Comparison of ENCODE assay signal across 23 cellular contexts in the genomic region with DNA sequence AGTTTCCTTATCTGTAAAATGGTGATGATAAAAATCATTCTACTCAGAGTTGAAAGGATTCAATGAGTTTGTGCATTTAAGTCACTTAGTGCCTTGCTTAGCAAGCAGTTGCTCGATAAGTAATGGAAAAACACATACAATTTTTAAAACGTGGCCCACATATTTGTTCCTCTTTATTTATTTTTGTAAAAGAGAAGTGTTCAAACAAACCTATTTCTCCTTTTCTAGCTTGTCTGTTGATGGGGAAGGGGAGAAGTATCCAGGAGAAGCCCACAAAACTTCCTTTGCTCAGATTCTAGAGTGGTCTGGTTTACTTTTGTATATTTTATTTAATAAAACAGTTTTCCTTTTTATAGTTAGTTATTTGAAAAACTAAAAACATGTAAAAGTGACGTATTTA. TPM values are rescaled to one million over a fixed set of nuclear protein-coding genes. Genes with fewer than 3 reads are reported as not detected.
DNase-seq lines count a peak whose midpoint lies in the region; ATAC-seq, FAIRE-seq and TF ChIP-seq lines count a peak whose summit lies in the region.
"Had no signal": no experiment of that assay in that cellular context is flagged by ENCODE, and none has a peak within 500 bp of the region (broad histone marks: within the 10 kb centered on the region; RNA-seq: fewer than 3 reads in every experiment).

No MANE protein-coding gene starts in this region.

- in situ Hi-C loops in K562 (cut with MboI) = no loop called here

- POLR2A ChIA-PET in activated CD4-positive, alpha-beta T cell treated with anti-CD3 and anti-CD28 coated beads for 36 hours (lab: Charles Lee) = no interaction called here
- POLR2A ChIA-PET in K562 (lab: Yijun Ruan, JAX) = no interaction called here

- peak overlapping the region; percentile 31 for H3K27ac Mint-ChIP-seq in activated CD4-positive, alpha-beta T cell treated with anti-CD3 and anti-CD28 coated beads for 36 hours
- H3K27ac Mint-ChIP-seq: CD4-positive, alpha-beta memory T cell had no signal

- WGBS in K562 (ENCODE audit: insufficient coverage, low coverage, missing lambda C conversion rate) = 41% methylated on average over 3 of the region's 3 CpGs

- no peak overlapping the region for H3K4me3 Mint-ChIP-seq in activated CD4-positive, alpha-beta T cell treated with anti-CD3 and anti-CD28 coated beads for 36 hours
- H3K4me3 Mint-ChIP-seq: CD4-positive, alpha-beta memory T cell had no signal

- no peak overlapping the region for H3K4me2 ChIP-seq in K562 (ENCODE audit: insufficient read depth, low read length)
- H3K4me2 ChIP-seq: A549 had no signal

- intact Hi-C loops in activated CD4-positive, alpha-beta T cell treated with anti-CD3 and anti-CD28 coated beads for 36 hours (cut with DNase I, micrococcal nuclease) = loop anchor here in 1 of 2 experiments (5.0 kb wide), 1 partner anchor 139 kb away; a partner anchor contains a TSS
- intact Hi-C loops in K562 (cut with micrococcal nuclease) = loop anchor here (5.0 kb wide), 1 partner anchor 46 kb away; no protein-coding TSS in a partner anchor

- H3K9me1 ChIP-seq in K562 (ENCODE audit: control insufficient read depth, insufficient read depth, low read length) = no peaks in the 10 kb centered on the region

- no peaks in the 10 kb centered on the region for H3K9me3 Mint-ChIP-seq in activated CD4-positive, alpha-beta T cell treated with anti-CD3 and anti-CD28 coated beads for 36 hours (ENCODE audit: low read depth)
- H3K9me3 Mint-ChIP-seq: CD4-positive, alpha-beta memory T cell had no signal

- BruUV-seq in K562 (replicated peaks; lab: Mats Ljungman, UMichigan) = no TSS peak

- no peak for DNase-seq in activated CD4-positive, alpha-beta T cell treated with anti-CD3 and anti-CD28 coated beads for 36 hours
- DNase-seq in activated CD4-positive, alpha-beta T cell treated with anti-CD3 and anti-CD28 coated beads for 48 hours = no peak
- DNase-seq in HL-60 (ENCODE audit: low read depth in 1 of 2, low spot score in 1 of 2) (no peak), K562 (ENCODE audit: extremely low read depth in 1 of 4, low spot score in 3 of 4) (no peak), putamen (ENCODE audit: low spot score) (peak; percentile 8)
- DNase-seq: CD4-positive, alpha-beta memory T cell; MM.1S; NCI-H1092 treated with DMSO at 0.1 percent for 48 hours; NCI-H1436 treated with DMSO at 0.1 percent for 48 hours; NCI-H1930; NCI-H2227 treated with DMSO at 0.1 percent for 48 hours; NCI-H510A; NCI-H748 treated with DMSO at 0.1 percent for 48 hours; Peyer's patch had no signal

- no peaks in the 10 kb centered on the region for H3K27me3 ChIP-seq in HL-60 (ENCODE audit: insufficient read depth, poor library complexity, severe bottlenecking)
- H3K27me3 ChIP-seq in K562 (ENCODE audit: control insufficient read depth in 2 of 2, insufficient read depth in 2 of 2, low read length in 2 of 2) = no peaks in the 10 kb centered on the region
- H3K27me3 ChIP-seq: Peyer's patch had no signal

- TF ChIP-seq RAD21 in K562 (CRISPR knock-in tag; conservative IDR thresholded peaks at IDR 0.05 in 1 of 2, IDR thresholded peaks at IDR 0.05 in 1 of 2) = no peak

- H3K36me3 ChIP-seq in K562 (ENCODE audit: control insufficient read depth, insufficient read depth, low read length) = no peaks in the 10 kb centered on the region
- H3K36me3 ChIP-seq: Peyer's patch had no signal

- CTCF ChIA-PET in activated CD4-positive, alpha-beta T cell treated with anti-CD3 and anti-CD28 coated beads for 36 hours (lab: Charles Lee) = no interaction called here
- CTCF ChIA-PET in K562 (lab: Yijun Ruan, JAX; ENCODE audit: low intra/inter-chr PET ratio) = no interaction called here

- H3K79me2 ChIP-seq in K562 (ENCODE audit: control insufficient read depth, insufficient read depth, low read length) = no peaks in the 10 kb centered on the region

- TF ChIP-seq EP300 in K562 (IDR thresholded peaks at IDR 0.05; ENCODE audit: low read length) = no peak

- H4K20me1 ChIP-seq in K562 (replicated peaks; ENCODE audit: control insufficient read depth, insufficient read depth, low read length) = no peaks in the 10 kb centered on the region

- H3K9ac ChIP-seq in K562 (ENCODE audit: insufficient read depth in 1 of 2, low read depth in 2 of 2, low read length in 2 of 2) = no peak overlapping the region

- TF ChIP-seq CTCF in HL-60 (IDR thresholded peaks at IDR 0.05; ENCODE audit: insufficient read depth, low read length) (no peak), K562 (IDR thresholded peaks at IDR 0.05 in 2 of 3, conservative IDR thresholded peaks at IDR 0.05 in 1 of 3; ENCODE audit: insufficient read depth in 2 of 3, low read depth in 1 of 3, low read length in 3 of 3) (no peak)

- no peak overlapping the region for H2AFZ ChIP-seq in K562 (ENCODE audit: low read depth, low read length)

- no peak for TF ChIP-seq POLR2A in K562 (conservative IDR thresholded peaks at IDR 0.05)

- FAIRE-seq in K562 (lab: Jason Lieb, UNC) = no peak
- FAIRE-seq: A549, GM19239, H54 had no signal

- peaks cover 0 to 15% of the 10 kb centered on the region in 2 experiments; a peak in 2 of 5 replicates for H3K4me1 ChIP-seq in K562 (replicated peaks in 1 of 2; ENCODE audit: control insufficient read depth in 2 of 2, insufficient read depth in 2 of 2, low read length in 2 of 2)
- H3K4me1 ChIP-seq: A549, Peyer's patch had no signal

- no peaks in the 10 kb centered on the region for H3K36me3 Mint-ChIP-seq in activated CD4-positive, alpha-beta T cell treated with anti-CD3 and anti-CD28 coated beads for 36 hours (ENCODE audit: low read depth)
- H3K36me3 Mint-ChIP-seq: CD4-positive, alpha-beta memory T cell had no signal

- ATAC-seq in activated CD4-positive, alpha-beta T cell treated with anti-CD3 and anti-CD28 coated beads for 36 hours = no peak
- ATAC-seq in K562 = no peak
- no peak for ATAC-seq in GM21381 (IDR thresholded peaks at IDR 0.05; ENCODE audit: unreplicated experiment)
- ATAC-seq in GM19023 (IDR thresholded peaks at IDR 0.05; ENCODE audit: unreplicated experiment) = no peak
- ATAC-seq: A549 had no signal

- peaks cover 29% of the 10 kb centered on the region for H3K4me1 Mint-ChIP-seq in activated CD4-positive, alpha-beta T cell treated with anti-CD3 and anti-CD28 coated beads for 36 hours

- no peaks in the 10 kb centered on the region for H3K27me3 Mint-ChIP-seq in activated CD4-positive, alpha-beta T cell treated with anti-CD3 and anti-CD28 coated beads for 36 hours
- H3K27me3 Mint-ChIP-seq: CD4-positive, alpha-beta memory T cell had no signal

- H3K27ac ChIP-seq in HL-60 (replicated peaks) = peak overlapping the region; percentile 27
- no peak overlapping the region for H3K27ac ChIP-seq in K562 (ENCODE audit: extremely low read depth, low read depth, low read length)
- H3K27ac ChIP-seq: A549 had no signal

- H3K4me3 ChIP-seq in HL-60 (replicated peaks; ENCODE audit: insufficient read depth, low read length) = no peak overlapping the region
- no peak overlapping the region for H3K4me3 ChIP-seq in K562
- H3K4me3 ChIP-seq: A549, Peyer's patch had no signal

- H3K9me3 ChIP-seq in K562 (replicated peaks; ENCODE audit: control insufficient read depth, insufficient read depth, low read depth, low read length) = no peaks in the 10 kb centered on the region
- H3K9me3 ChIP-seq: A549, Peyer's patch had no signal

TF ChIP-seq in K562, 482 proteins besides CTCF, POLR2A, EP300 and RAD21:
- 0 out of 2 replicates have a peak, but pooled peaks have one; percentile 31 for TF ChIP-seq ADNP (tag; IDR thresholded peaks at IDR 0.05)
- no peak for TF ChIP-seq BRF1 (IDR thresholded peaks at IDR 0.05; ENCODE audit: borderline replicate concordance, extremely low read depth, insufficient read length)
- no peak for TF ChIP-seq KDM4B (IDR thresholded peaks at IDR 0.05; ENCODE audit: borderline replicate concordance in 2 of 2, low read depth in 1 of 2)
- no peak for TF ChIP-seq MIER1 (IDR thresholded peaks at IDR 0.05; ENCODE audit: low read depth)
- TF ChIP-seq ZNF436 (CRISPR knock-in tag; IDR thresholded peaks at IDR 0.05) = no peak
- no peak for TF ChIP-seq ESRRA (IDR thresholded peaks at IDR 0.05; ENCODE audit: borderline replicate concordance, low read depth)
TF ChIP-seq in K562: peak in this region for 1.

RNA-seq across cellular contexts. Expression of a gene that starts 3.3 kb away (rescaled TPM):
- not detected for total RNA-seq in activated CD4-positive, alpha-beta T cell treated with anti-CD3 and anti-CD28 coated beads for 36 hours
- total RNA-seq in K562 (2011; cell fraction: chromatin; rRNA removed; ENCODE audit: low replicate concordance) = not detected in 2 replicates
- not detected in 2 replicates for total RNA-seq in K562 (2011; cell fraction: nucleolus; rRNA removed)
- not detected in 2 replicates for total RNA-seq in K562 (2011; cell fraction: nucleoplasm; rRNA removed)
- total RNA-seq in K562 (2014; rRNA removed) = not detected in 2 replicates
- 0.16 TPM in 1 of 2 replicates, not detected in the other for total RNA-seq in K562 (2014; rRNA removed; fragmentation: Illumina TruSeq; extraction: Trizol)
- 0.36 and 0.53 TPM in 2 replicates for total RNA-seq in K562 (2015; rRNA removed; fragmentation: Illumina TruSeq; extraction: Trizol)
- total RNA-seq in K562 (2021) = not detected in 2 replicates
- polyA plus RNA-seq in K562 (2011; rRNA removed) = 0.07 TPM in 1 of 2 replicates, not detected in the other
- not detected in 2 replicates for polyA plus RNA-seq in K562 (2011; cell fraction: cytosol; rRNA removed)
- not detected in 2 replicates for polyA plus RNA-seq in K562 (2011; cell fraction: nucleus; rRNA removed)
- polyA plus RNA-seq in K562 (2012) = 0.17 and 0.33 TPM in 2 replicates
- polyA plus RNA-seq in K562 (2014; fragmentation: Illumina TruSeq; extraction: Trizol) = 0.19 TPM in 1 of 2 replicates, not detected in the other
- under 1 TPM; 0.07 to 0.14 TPM for polyA plus RNA-seq in K562 (2014; fragmentation: Nextera tagmentation; extraction: Ambion mirVana)
- polyA plus RNA-seq in K562 (2014; rRNA removed) = not detected in 2 replicates
- not detected in 2 replicates for polyA minus RNA-seq in K562 (2011; rRNA and poly(A)+ RNA removed)
- not detected in 2 replicates for polyA minus RNA-seq in K562 (2011; cell fraction: cytosol; rRNA and poly(A)+ RNA removed)
- polyA minus RNA-seq in K562 (2011; cell fraction: nucleus; rRNA and poly(A)+ RNA removed) = not detected in 2 replicates
- total RNA-seq: G401, LHCN-M2, OCI-LY7 had no signal
- polyA plus RNA-seq: A549; BJ; CD4-positive, alpha-beta memory T cell had no signal
